ENCODE assay signal across 8 cellular contexts in the genomic region with DNA sequence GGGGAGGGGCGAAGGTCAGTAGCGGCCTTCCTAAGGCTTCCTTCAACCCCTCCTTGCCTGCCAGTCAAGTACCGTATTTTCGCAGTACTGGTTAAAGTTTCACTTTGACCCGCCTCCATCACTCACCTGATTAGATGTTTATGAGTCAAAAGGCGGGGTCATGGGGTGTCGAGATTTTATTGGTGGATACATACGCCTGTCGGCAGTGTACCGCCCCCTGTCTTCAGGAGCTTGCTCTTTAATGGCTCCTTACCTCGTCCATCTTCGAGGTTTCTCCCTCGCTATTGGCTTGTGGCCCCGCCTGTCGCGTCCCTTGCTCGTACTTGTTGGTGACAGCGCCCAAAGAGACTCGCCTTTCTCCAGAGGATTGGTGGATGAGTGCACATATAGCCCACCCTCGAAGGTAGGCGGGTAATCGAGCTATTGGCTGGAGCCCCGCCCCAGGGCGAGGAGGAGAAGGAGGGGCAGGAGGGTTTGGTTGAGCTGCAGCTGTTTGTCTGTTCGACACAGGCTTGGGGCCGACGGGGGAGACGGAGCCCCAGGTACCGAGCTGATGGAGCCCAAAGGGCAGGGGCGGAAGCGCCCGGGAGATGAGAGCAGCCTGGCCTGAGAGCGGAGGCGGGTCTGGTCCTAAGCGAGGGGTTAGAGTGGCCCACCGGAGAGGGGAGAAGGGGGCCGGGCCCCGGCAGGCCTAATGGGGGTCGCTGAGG. TPM values are rescaled to one million over a fixed set of nuclear protein-coding genes. Genes with fewer than 3 reads are reported as not detected.
DNase-seq lines count a peak whose midpoint lies in the region; ATAC-seq and TF ChIP-seq lines count a peak whose summit lies in the region.

A gene with protein sequence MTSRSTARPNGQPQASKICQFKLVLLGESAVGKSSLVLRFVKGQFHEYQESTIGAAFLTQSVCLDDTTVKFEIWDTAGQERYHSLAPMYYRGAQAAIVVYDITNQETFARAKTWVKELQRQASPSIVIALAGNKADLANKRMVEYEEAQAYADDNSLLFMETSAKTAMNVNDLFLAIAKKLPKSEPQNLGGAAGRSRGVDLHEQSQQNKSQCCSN (plus strand): TSS at position 481 of the 710 bp plus-strand sequence. CDS start 12,883 bp downstream, outside the sequence.

- no peaks in the 10 kb centered on the region for H3K27me3 ChIP-seq in prostate gland (replicated peaks; ENCODE audit: insufficient read depth)

- H3K27ac ChIP-seq in prostate gland (peak within 1 kb of the TSS; percentile 94 to 98), urinary bladder (ENCODE audit: low read depth) (peak within 1 kb of the TSS; percentile 97)

- ATAC-seq in GM18502 (IDR thresholded peaks at IDR 0.05; ENCODE audit: poor library complexity, unreplicated experiment), result peak; percentile 92
- peak; percentile 94 for ATAC-seq in HG02943 (IDR thresholded peaks at IDR 0.05; ENCODE audit: low read depth, unreplicated experiment)
- ATAC-seq in left ventricle myocardium superior, result peak; percentile 93

- intact Hi-C loops in left ventricle myocardium superior (cut with micrococcal nuclease) (no loop called here), prostate gland (cut with DNase I) (no loop called here)

- H3K9me3 ChIP-seq in prostate gland, result no peaks in the 10 kb centered on the region

- H3K4me3 ChIP-seq in prostate gland (peak within 1 kb of the TSS; percentile 76 to 94), urinary bladder (ENCODE audit: low read depth, low read length) (peak within 1 kb of the TSS; percentile 73)

- TF ChIP-seq POLR2A in prostate gland (IDR thresholded peaks at IDR 0.05), result peak; percentile 100

- H3K4me1 ChIP-seq in prostate gland (replicated peaks), result no peaks in the 10 kb centered on the region
- peaks cover 2% of the 10 kb centered on the region for H3K4me1 ChIP-seq in urinary bladder (ENCODE audit: insufficient read depth)

- H3K36me3 ChIP-seq in prostate gland, result no peaks in the 10 kb centered on the region
- H3K36me3 ChIP-seq in urinary bladder (ENCODE audit: insufficient read depth), result no peaks in the 10 kb centered on the region

- WGBS in prostate gland, result under 1% methylated on average over 36 of the region's 39 CpGs
- WGBS in urinary bladder, result under 1% methylated on average over 39 of the region's 39 CpGs

- peak; percentile 50 to 85 (median 51) for TF ChIP-seq CTCF in prostate gland (IDR thresholded peaks at IDR 0.05)

- peak; percentile 99 to 100 for DNase-seq in NCI-H187 (lab: John Stamatoyannopoulos, UW)
- DNase-seq in T-helper 2 cell, result peak; percentile 87 to 100 (median 97)
- peak; percentile 73 to 100 (median 100) for DNase-seq in anterior cingulate cortex (lab: John Stamatoyannopoulos, UW)
- DNase-seq in left ventricle myocardium superior, result peak; percentile 99
- peak; percentile 100 for DNase-seq in prostate gland (ENCODE audit: low spot score)

RNA-seq across cellular contexts. Expression of the gene that starts here (rescaled TPM):
- total RNA-seq in left ventricle myocardium superior (128 TPM), prostate gland (100 to 1,000 TPM in 1 of 2 donors, 10 to 100 TPM in 1; 82.5 to 191 TPM), urinary bladder (57.5 TPM)
- polyA plus RNA-seq in urinary bladder, result 114 TPM

Comparison
In these comparisons a context has a peak if more than half of its experiments do, and no peak if none do; other contexts are left out.
1. Peak in every context shown above with its lines: DNase-seq, ATAC-seq, H3K4me3 ChIP-seq and H3K27ac ChIP-seq.